Comparison of ENCODE assay signal across 19 cellular contexts in the genomic region with DNA sequence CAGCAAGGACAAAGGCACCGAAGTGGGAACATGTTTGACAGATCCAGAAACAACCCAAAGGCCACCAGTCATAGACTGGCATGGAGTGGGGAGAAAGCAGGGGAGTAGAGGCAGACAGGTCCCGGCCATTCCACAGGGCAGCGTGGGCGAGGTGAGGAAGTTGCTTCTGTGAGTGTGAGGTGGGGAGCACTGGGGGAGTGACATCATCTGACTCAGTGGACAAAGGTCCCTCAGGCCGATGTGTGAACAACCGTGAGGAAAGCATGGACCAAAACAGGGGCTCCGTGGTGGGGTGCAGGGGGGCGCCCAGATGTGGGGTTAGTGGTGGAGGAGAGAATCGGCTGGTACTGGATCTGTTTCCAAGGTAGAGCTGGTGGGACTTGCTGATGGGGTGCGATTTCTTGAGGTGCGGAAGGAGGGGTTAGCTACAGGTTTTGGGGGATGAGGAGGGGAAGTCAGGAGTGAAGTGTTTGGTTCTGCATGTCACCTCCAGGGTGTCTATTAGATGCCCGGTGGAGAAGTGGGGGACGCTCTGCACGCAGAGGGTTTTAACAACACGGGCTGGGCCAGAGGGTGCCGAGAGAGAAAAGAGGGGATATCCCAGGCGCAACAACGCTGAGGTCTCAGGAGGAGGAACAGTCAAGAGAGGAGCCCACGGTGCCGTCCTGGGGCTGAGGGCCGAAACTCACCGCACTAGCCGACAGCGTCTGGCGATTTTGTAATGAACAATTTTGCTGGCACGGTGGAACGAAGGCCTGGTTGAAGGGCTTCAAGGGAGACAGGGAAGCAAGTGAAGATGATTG. TPM values are rescaled to one million over a fixed set of nuclear protein-coding genes. Genes with fewer than 3 reads are reported as not detected.
DNase-seq lines count a peak whose midpoint lies in the region; ATAC-seq and TF ChIP-seq lines count a peak whose summit lies in the region.
"Had no signal": no experiment of that assay in that cellular context is flagged by ENCODE, and none has a peak within 500 bp of the region (broad histone marks: within the 10 kb centered on the region; RNA-seq: fewer than 3 reads in every experiment).

No MANE protein-coding gene starts in this region.

- H4K8ac ChIP-seq in mesenchymal stem cell (ENCODE audit: low read length): no peak overlapping the region

- H3K27ac ChIP-seq in mesenchymal stem cell (ENCODE audit: low read length, poor library complexity, severe bottlenecking): no peak overlapping the region
- H3K27ac ChIP-seq: C4-2B, GM23248, HL-60 had no signal

- no peaks in the 10 kb centered on the region for H3K9me3 ChIP-seq in mesenchymal stem cell (ENCODE audit: control insufficient read depth, low read length)

- H3K4me1 ChIP-seq in mesenchymal stem cell (ENCODE audit: control insufficient read depth, insufficient read depth, low read depth, low read length): peaks cover 19% of the 10 kb centered on the region

- intact Hi-C loops in activated B cell treated with CpG ODN at 0.5 μM for 24 hours (cut with micrococcal nuclease): no loop called here

- H3K27me3 ChIP-seq in mesenchymal stem cell (ENCODE audit: control insufficient read depth in 1 of 2, insufficient read depth in 1 of 2, low read length in 2 of 2): no peaks in the 10 kb centered on the region

- ATAC-seq in activated B cell treated with CpG ODN at 0.5 μM for 24 hours (ENCODE audit: low read depth) (no peak), GM19324 (IDR thresholded peaks at IDR 0.05; ENCODE audit: low FRiP score, unreplicated experiment) (no peak)
- ATAC-seq: PC-3 had no signal

- CTCF ChIA-PET in activated B cell treated with CpG ODN at 0.5 μM for 24 hours (lab: Charles Lee): no interaction called here

- no peaks in the 10 kb centered on the region for H3K9me3 Mint-ChIP-seq in activated naive CD8-positive, alpha-beta T cell (ENCODE audit: low read depth)
- no peaks in the 10 kb centered on the region for H3K9me3 Mint-ChIP-seq in activated naive CD8-positive, alpha-beta T cell treated with anti-CD3 and anti-CD28 coated beads for 36 hours
- no peaks in the 10 kb centered on the region for H3K9me3 Mint-ChIP-seq in activated B cell treated with CpG ODN at 0.5 μM for 24 hours
- no peaks in the 10 kb centered on the region for H3K9me3 Mint-ChIP-seq in type B pancreatic cell
- no peaks in the 10 kb centered on the region for H3K9me3 Mint-ChIP-seq in progenitor cell of endocrine pancreas (ENCODE audit: low read depth)

- no peak overlapping the region for H2AK5ac ChIP-seq in mesenchymal stem cell (ENCODE audit: low read length, severe bottlenecking)

- peaks cover 5% of the 10 kb centered on the region for H3K79me1 ChIP-seq in mesenchymal stem cell (replicated peaks; ENCODE audit: low read length, poor library complexity, severe bottlenecking)

- H3K4ac ChIP-seq in mesenchymal stem cell (ENCODE audit: low read depth in 1 of 2, low read length in 2 of 2): no peak overlapping the region

- no peak overlapping the region for H3K4me2 ChIP-seq in mesenchymal stem cell (ENCODE audit: low read length, poor library complexity, severe bottlenecking)

- no peak overlapping the region for H3K14ac ChIP-seq in mesenchymal stem cell (ENCODE audit: low read length in 2 of 2)

- H3K36me3 Mint-ChIP-seq in activated naive CD8-positive, alpha-beta T cell: peaks cover 10% of the 10 kb centered on the region
- peaks cover 16% of the 10 kb centered on the region for H3K36me3 Mint-ChIP-seq in activated naive CD8-positive, alpha-beta T cell treated with anti-CD3 and anti-CD28 coated beads for 36 hours
- H3K36me3 Mint-ChIP-seq in activated B cell treated with CpG ODN at 0.5 μM for 24 hours (ENCODE audit: low read depth): peaks cover 17% of the 10 kb centered on the region
- H3K36me3 Mint-ChIP-seq in type B pancreatic cell: peaks cover 8% of the 10 kb centered on the region
- H3K36me3 Mint-ChIP-seq in progenitor cell of endocrine pancreas (ENCODE audit: insufficient read depth): peaks cover 3% of the 10 kb centered on the region

- H3K36me3 ChIP-seq in mesenchymal stem cell (ENCODE audit: control insufficient read depth in 1 of 2, insufficient read depth in 2 of 2, low read depth in 1 of 2, low read length in 2 of 2): peaks cover 0 to 9% of the 10 kb centered on the region in 2 experiments

- H2BK120ac ChIP-seq in mesenchymal stem cell (ENCODE audit: low read depth, low read length): no peak overlapping the region

- H3K23ac ChIP-seq in mesenchymal stem cell (ENCODE audit: low read length in 2 of 2): no peak overlapping the region

- H2AFZ ChIP-seq in mesenchymal stem cell (ENCODE audit: low read depth, low read length): no peak overlapping the region
- H2AFZ ChIP-seq: GM23248 had no signal

- H4K91ac ChIP-seq in mesenchymal stem cell (ENCODE audit: low read length): peak overlapping the region; percentile 54

- no peaks in the 10 kb centered on the region for H3K27me3 Mint-ChIP-seq in activated naive CD8-positive, alpha-beta T cell
- H3K27me3 Mint-ChIP-seq in activated naive CD8-positive, alpha-beta T cell treated with anti-CD3 and anti-CD28 coated beads for 36 hours: no peaks in the 10 kb centered on the region
- H3K27me3 Mint-ChIP-seq in activated B cell treated with CpG ODN at 0.5 μM for 24 hours (no peaks in the 10 kb centered on the region), type B pancreatic cell (no peaks in the 10 kb centered on the region), progenitor cell of endocrine pancreas (no peaks in the 10 kb centered on the region)

- H3K27ac Mint-ChIP-seq in activated naive CD8-positive, alpha-beta T cell: peak overlapping the region; percentile 36
- H3K27ac Mint-ChIP-seq in activated naive CD8-positive, alpha-beta T cell treated with anti-CD3 and anti-CD28 coated beads for 36 hours: no peak overlapping the region
- H3K27ac Mint-ChIP-seq in activated B cell treated with CpG ODN at 0.5 μM for 24 hours (peak overlapping the region; percentile 32), type B pancreatic cell (peak overlapping the region; percentile 67), progenitor cell of endocrine pancreas (no peak overlapping the region)

- H3K4me3 ChIP-seq in mesenchymal stem cell (ENCODE audit: insufficient read depth in 1 of 2, low read depth in 1 of 2, low read length in 2 of 2): no peak overlapping the region
- H3K4me3 ChIP-seq: GM23248 had no signal

- POLR2A ChIA-PET in activated B cell treated with CpG ODN at 0.5 μM for 24 hours (lab: Charles Lee): no interaction called here

- DNase-seq in activated naive CD8-positive, alpha-beta T cell treated with anti-CD3 and anti-CD28 coated beads for 36 hours: no peak
- no peak for DNase-seq in activated B cell treated with CpG ODN at 0.5 μM for 24 hours
- DNase-seq in mesenchymal stem cell: no peak
- no peak for DNase-seq in type B pancreatic cell (ENCODE audit: extremely low spot score, unreplicated experiment)
- no peak for DNase-seq in progenitor cell of endocrine pancreas (ENCODE audit: low spot score, unreplicated experiment)
- DNase-seq in HCEC 1CT: no peak
- DNase-seq: DND-41; GDM1; GM23248; KG1; NCI-H1105; NCI-H187; NCI-H69; NK-92 treated with Interleukin-12 subunit alpha and Interleukin-12 subunit beta, amount 100 ng/mL, for 24 hours; PC-3 had no signal

- H3K4me1 Mint-ChIP-seq in activated naive CD8-positive, alpha-beta T cell (ENCODE audit: low read depth): peaks cover 27% of the 10 kb centered on the region
- peaks cover 17% of the 10 kb centered on the region for H3K4me1 Mint-ChIP-seq in activated naive CD8-positive, alpha-beta T cell treated with anti-CD3 and anti-CD28 coated beads for 36 hours
- peaks cover 25% of the 10 kb centered on the region for H3K4me1 Mint-ChIP-seq in activated B cell treated with CpG ODN at 0.5 μM for 24 hours
- H3K4me1 Mint-ChIP-seq in type B pancreatic cell (ENCODE audit: unreplicated experiment): peaks cover 16% of the 10 kb centered on the region
- peaks cover 16% of the 10 kb centered on the region for H3K4me1 Mint-ChIP-seq in progenitor cell of endocrine pancreas (ENCODE audit: low read depth)

- TF ChIP-seq CTCF in activated B cell treated with CpG ODN at 0.5 μM for 24 hours (IDR thresholded peaks at IDR 0.05) (no peak), type B pancreatic cell (conservative IDR thresholded peaks at IDR 0.05) (no peak), progenitor cell of endocrine pancreas (IDR thresholded peaks at IDR 0.05; ENCODE audit: unreplicated experiment) (no peak)

- no peak overlapping the region for H3K9ac ChIP-seq in mesenchymal stem cell (ENCODE audit: low read length)
- H3K9ac ChIP-seq: GM23248 had no signal

- H3K18ac ChIP-seq in mesenchymal stem cell (ENCODE audit: low read depth in 1 of 2, low read length in 2 of 2): no peak overlapping the region

- H2BK15ac ChIP-seq in mesenchymal stem cell (ENCODE audit: low read depth, poor library complexity, severe bottlenecking): no peak overlapping the region

- no peak overlapping the region for H2BK12ac ChIP-seq in mesenchymal stem cell (ENCODE audit: low read length in 2 of 2)

- WGBS in mesenchymal stem cell: 97% methylated on average over 27 of the region's 27 CpGs

- no peak overlapping the region for H3K4me3 Mint-ChIP-seq in activated naive CD8-positive, alpha-beta T cell
- H3K4me3 Mint-ChIP-seq in activated naive CD8-positive, alpha-beta T cell treated with anti-CD3 and anti-CD28 coated beads for 36 hours: no peak overlapping the region
- H3K4me3 Mint-ChIP-seq in activated B cell treated with CpG ODN at 0.5 μM for 24 hours (no peak overlapping the region), type B pancreatic cell (no peak overlapping the region), progenitor cell of endocrine pancreas (ENCODE audit: low read depth) (no peak overlapping the region)

- no peak overlapping the region for H2BK5ac ChIP-seq in mesenchymal stem cell (ENCODE audit: low read depth, low read length, poor library complexity, severe bottlenecking)

RNA-seq across cellular contexts. Expression of a gene that starts 2.5 kb away (rescaled TPM):
- 1 to 10 TPM; 3.9 to 4.4 TPM for total RNA-seq in activated naive CD8-positive, alpha-beta T cell treated with anti-CD3 and anti-CD28 coated beads for 36 hours
- total RNA-seq in activated B cell treated with CpG ODN at 0.5 μM for 24 hours: 9.6 and 10.1 TPM in 2 replicates
- polyA plus RNA-seq in mesenchymal stem cell (2013, experiment 1 of 2): 4.5 TPM
- polyA plus RNA-seq in mesenchymal stem cell (2013, experiment 2 of 2): 4.7 TPM
- 10.7 and 12.5 TPM in 2 replicates for total RNA-seq in type B pancreatic cell (ENCODE audit: low replicate concordance)
- 13.7 and 15.3 TPM in 2 replicates for total RNA-seq in progenitor cell of endocrine pancreas
- polyA plus RNA-seq: GM23248 had no signal

RNA-seq across cellular contexts. Expression of a gene that starts 23.4 kb away (rescaled TPM):
- total RNA-seq in activated naive CD8-positive, alpha-beta T cell treated with anti-CD3 and anti-CD28 coated beads for 36 hours: 10 to 100 TPM; 14.6 to 15.8 TPM
- total RNA-seq in activated B cell treated with CpG ODN at 0.5 μM for 24 hours: 5.1 and 5.3 TPM in 2 replicates
- polyA plus RNA-seq in mesenchymal stem cell (2013, experiment 1 of 2): 37.6 TPM
- polyA plus RNA-seq in mesenchymal stem cell (2013, experiment 2 of 2): 36.4 TPM
- 13.1 and 20.5 TPM in 2 replicates for total RNA-seq in type B pancreatic cell (ENCODE audit: low replicate concordance)
- 6.1 and 6.2 TPM in 2 replicates for total RNA-seq in progenitor cell of endocrine pancreas

RNA-seq across cellular contexts. Expression of a gene that starts 52.8 kb away (rescaled TPM):
- not detected for total RNA-seq in activated naive CD8-positive, alpha-beta T cell treated with anti-CD3 and anti-CD28 coated beads for 36 hours
- total RNA-seq in activated B cell treated with CpG ODN at 0.5 μM for 24 hours: not detected in 2 replicates
- polyA plus RNA-seq in mesenchymal stem cell (2013, experiment 1 of 2): not detected
- not detected for polyA plus RNA-seq in mesenchymal stem cell (2013, experiment 2 of 2)
- total RNA-seq in type B pancreatic cell (ENCODE audit: low replicate concordance): 0.19 TPM in 1 of 2 replicates, not detected in the other
- not detected in 2 replicates for total RNA-seq in progenitor cell of endocrine pancreas
- total RNA-seq: GM23248 had no signal

Comparison
In these comparisons a context has a peak if more than half of its experiments do, and no peak if none do; other contexts are left out.
1. H3K27ac Mint-ChIP-seq: peak in activated naive CD8-positive, alpha-beta T cell (single experiment), activated B cell treated with CpG ODN at 0.5 μM for 24 hours (single experiment) and type B pancreatic cell (single experiment); none in activated naive CD8-positive, alpha-beta T cell treated with anti-CD3 and anti-CD28 coated beads for 36 hours (single experiment) and progenitor cell of endocrine pancreas (single experiment).